1 cellular context compared by ENCODE assay signal in genomic region chr1:11704226-11704619, GRCh38.
TF ChIP-seq lines count a peak whose summit lies in the region.

No MANE protein-coding gene starts in this region.

TF ChIP-seq in GM12878, 131 proteins besides CTCF, POLR2A, EP300 and RAD21:
- TF ChIP-seq STAT3 (IDR thresholded peaks at IDR 0.05; ENCODE audit: low read depth, low read length) = no peak
- TF ChIP-seq TAF1 (IDR thresholded peaks at IDR 0.05; ENCODE audit: borderline replicate concordance, low read depth, low read length) = no peak
- TF ChIP-seq REST (IDR thresholded peaks at IDR 0.05; ENCODE audit: low read depth, low read length) = no peak
- no peak for TF ChIP-seq RUNX3 (IDR thresholded peaks at IDR 0.05; ENCODE audit: low read length)
- no peak for TF ChIP-seq SMC3 (IDR thresholded peaks at IDR 0.05; ENCODE audit: borderline replicate concordance, low read length)
- peak; percentile 42 for TF ChIP-seq PBX3 (IDR thresholded peaks at IDR 0.05; ENCODE audit: insufficient replicate concordance, low read depth, low read length)
- no peak for TF ChIP-seq E2F8 (IDR thresholded peaks at IDR 0.05; ENCODE audit: low read depth, partially characterized antibody)
- peak; percentile 73 for TF ChIP-seq PKNOX1 (IDR thresholded peaks at IDR 0.05)
